1 cellular context compared by ENCODE assay signal in genomic region chr10:22615819-22616499, GRCh38.
A peak's percentile ranks its signal among the peaks of the same experiment; 100 is the strongest.
TF ChIP-seq lines count a peak whose summit lies in the region.

No MANE protein-coding gene starts in this region.

TF ChIP-seq in HepG2, 621 proteins besides CTCF, POLR2A, EP300 and RAD21 (continued from another document and continues in another):
- TF ChIP-seq SMC3 (IDR thresholded peaks at IDR 0.05; ENCODE audit: low read length) (no peak), SALL2 (CRISPR knock-in tag; IDR thresholded peaks at IDR 0.05) (no peak), TEAD2 (CRISPR knock-in tag; IDR thresholded peaks at IDR 0.05) (no peak), ZNF792 (CRISPR knock-in tag; IDR thresholded peaks at IDR 0.05) (no peak), PHB2 (IDR thresholded peaks at IDR 0.05; ENCODE audit: partially characterized antibody) (no peak), NFE2L2 (IDR thresholded peaks at IDR 0.05; ENCODE audit: low read length) (no peak), MTA3 (CRISPR knock-in tag; IDR thresholded peaks at IDR 0.05) (no peak), ZBTB10 (CRISPR knock-in tag; IDR thresholded peaks at IDR 0.05; ENCODE audit: borderline replicate concordance) (peak; percentile 53; the same call in 1 of the 2 replicates), ZFP36L1 (CRISPR knock-in tag; IDR thresholded peaks at IDR 0.05) (no peak), ZNF143 (CRISPR knock-in tag; IDR thresholded peaks at IDR 0.05) (peak; percentile 83), KMT2B (CRISPR knock-in tag; IDR thresholded peaks at IDR 0.05) (no peak), DNMT3B (CRISPR knock-in tag; conservative IDR thresholded peaks at IDR 0.05) (no peak), ZSCAN29 (CRISPR knock-in tag; conservative IDR thresholded peaks at IDR 0.05) (no peak), ISX (CRISPR knock-in tag; conservative IDR thresholded peaks at IDR 0.05) (no peak), ZNF30 (CRISPR knock-in tag; IDR thresholded peaks at IDR 0.05) (no peak), NFATC3 (CRISPR knock-in tag; IDR thresholded peaks at IDR 0.05) (no peak), XRCC5 (optimal IDR thresholded peaks at IDR 0.05; ENCODE audit: low read length) (peak; percentile 17), JDP2 (CRISPR knock-in tag; IDR thresholded peaks at IDR 0.05; ENCODE audit: borderline replicate concordance) (no peak), ZNF484 (CRISPR knock-in tag; IDR thresholded peaks at IDR 0.05; ENCODE audit: borderline replicate concordance, low read depth) (no peak), ZNF337 (CRISPR knock-in tag; IDR thresholded peaks at IDR 0.05; ENCODE audit: borderline replicate concordance, low read depth) (no peak), ZBTB43 (CRISPR knock-in tag; conservative IDR thresholded peaks at IDR 0.05) (no peak), ZNF274 (CRISPR knock-in tag; IDR thresholded peaks at IDR 0.05) (no peak), ZNF501 (CRISPR knock-in tag; IDR thresholded peaks at IDR 0.05) (no peak), ZNF343 (CRISPR knock-in tag; IDR thresholded peaks at IDR 0.05) (0 out of 2 replicates have a peak, but pooled peaks have one; percentile 28), KDM1A (CRISPR knock-in tag; IDR thresholded peaks at IDR 0.05) (peak; percentile 73; the same call in 1 of the 2 replicates), KLF13 (CRISPR knock-in tag; IDR thresholded peaks at IDR 0.05) (no peak), ZNF709 (CRISPR knock-in tag; IDR thresholded peaks at IDR 0.05) (no peak), ZNF282 (IDR thresholded peaks at IDR 0.05; ENCODE audit: partially characterized antibody) (no peak), HES4 (CRISPR knock-in tag; IDR thresholded peaks at IDR 0.05; ENCODE audit: borderline replicate concordance) (no peak), FOXO1 (CRISPR knock-in tag; IDR thresholded peaks at IDR 0.05) (no peak), HMGXB4 (CRISPR knock-in tag; IDR thresholded peaks at IDR 0.05; ENCODE audit: borderline replicate concordance in 1 of 2, low read depth in 1 of 2) (no peak), SP140L (CRISPR knock-in tag; IDR thresholded peaks at IDR 0.05; ENCODE audit: borderline replicate concordance) (no peak), GTF2F1 (IDR thresholded peaks at IDR 0.05; ENCODE audit: low read length) (no peak), XBP1 (CRISPR knock-in tag; IDR thresholded peaks at IDR 0.05) (no peak), FOXJ3 (CRISPR knock-in tag; IDR thresholded peaks at IDR 0.05; ENCODE audit: borderline replicate concordance) (0 out of 2 replicates have a peak, but pooled peaks have one; percentile 34), SP2 (CRISPR knock-in tag; IDR thresholded peaks at IDR 0.05) (no peak), ZNF33A (CRISPR knock-in tag; IDR thresholded peaks at IDR 0.05; ENCODE audit: borderline replicate concordance) (no peak), NFKB2 (CRISPR knock-in tag; IDR thresholded peaks at IDR 0.05; ENCODE audit: borderline replicate concordance) (no peak), GLMP (CRISPR knock-in tag; IDR thresholded peaks at IDR 0.05; ENCODE audit: borderline replicate concordance) (no peak)
- TF ChIP-seq, protein P1, sequence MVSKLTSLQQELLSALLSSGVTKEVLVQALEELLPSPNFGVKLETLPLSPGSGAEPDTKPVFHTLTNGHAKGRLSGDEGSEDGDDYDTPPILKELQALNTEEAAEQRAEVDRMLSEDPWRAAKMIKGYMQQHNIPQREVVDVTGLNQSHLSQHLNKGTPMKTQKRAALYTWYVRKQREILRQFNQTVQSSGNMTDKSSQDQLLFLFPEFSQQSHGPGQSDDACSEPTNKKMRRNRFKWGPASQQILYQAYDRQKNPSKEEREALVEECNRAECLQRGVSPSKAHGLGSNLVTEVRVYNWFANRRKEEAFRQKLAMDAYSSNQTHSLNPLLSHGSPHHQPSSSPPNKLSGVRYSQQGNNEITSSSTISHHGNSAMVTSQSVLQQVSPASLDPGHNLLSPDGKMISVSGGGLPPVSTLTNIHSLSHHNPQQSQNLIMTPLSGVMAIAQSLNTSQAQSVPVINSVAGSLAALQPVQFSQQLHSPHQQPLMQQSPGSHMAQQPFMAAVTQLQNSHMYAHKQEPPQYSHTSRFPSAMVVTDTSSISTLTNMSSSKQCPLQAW (CRISPR knock-in tag; IDR thresholded peaks at IDR 0.05): no peak
- TF ChIP-seq, protein P2, sequence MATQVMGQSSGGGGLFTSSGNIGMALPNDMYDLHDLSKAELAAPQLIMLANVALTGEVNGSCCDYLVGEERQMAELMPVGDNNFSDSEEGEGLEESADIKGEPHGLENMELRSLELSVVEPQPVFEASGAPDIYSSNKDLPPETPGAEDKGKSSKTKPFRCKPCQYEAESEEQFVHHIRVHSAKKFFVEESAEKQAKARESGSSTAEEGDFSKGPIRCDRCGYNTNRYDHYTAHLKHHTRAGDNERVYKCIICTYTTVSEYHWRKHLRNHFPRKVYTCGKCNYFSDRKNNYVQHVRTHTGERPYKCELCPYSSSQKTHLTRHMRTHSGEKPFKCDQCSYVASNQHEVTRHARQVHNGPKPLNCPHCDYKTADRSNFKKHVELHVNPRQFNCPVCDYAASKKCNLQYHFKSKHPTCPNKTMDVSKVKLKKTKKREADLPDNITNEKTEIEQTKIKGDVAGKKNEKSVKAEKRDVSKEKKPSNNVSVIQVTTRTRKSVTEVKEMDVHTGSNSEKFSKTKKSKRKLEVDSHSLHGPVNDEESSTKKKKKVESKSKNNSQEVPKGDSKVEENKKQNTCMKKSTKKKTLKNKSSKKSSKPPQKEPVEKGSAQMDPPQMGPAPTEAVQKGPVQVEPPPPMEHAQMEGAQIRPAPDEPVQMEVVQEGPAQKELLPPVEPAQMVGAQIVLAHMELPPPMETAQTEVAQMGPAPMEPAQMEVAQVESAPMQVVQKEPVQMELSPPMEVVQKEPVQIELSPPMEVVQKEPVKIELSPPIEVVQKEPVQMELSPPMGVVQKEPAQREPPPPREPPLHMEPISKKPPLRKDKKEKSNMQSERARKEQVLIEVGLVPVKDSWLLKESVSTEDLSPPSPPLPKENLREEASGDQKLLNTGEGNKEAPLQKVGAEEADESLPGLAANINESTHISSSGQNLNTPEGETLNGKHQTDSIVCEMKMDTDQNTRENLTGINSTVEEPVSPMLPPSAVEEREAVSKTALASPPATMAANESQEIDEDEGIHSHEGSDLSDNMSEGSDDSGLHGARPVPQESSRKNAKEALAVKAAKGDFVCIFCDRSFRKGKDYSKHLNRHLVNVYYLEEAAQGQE (IDR thresholded peaks at IDR 0.05; ENCODE audit: borderline replicate concordance in 1 of 2, low read depth in 1 of 2, low read length in 2 of 2): peak in 1 of 2 experiments; percentile 28; a peak in 1 of 4 replicates
- TF ChIP-seq, protein P3, sequence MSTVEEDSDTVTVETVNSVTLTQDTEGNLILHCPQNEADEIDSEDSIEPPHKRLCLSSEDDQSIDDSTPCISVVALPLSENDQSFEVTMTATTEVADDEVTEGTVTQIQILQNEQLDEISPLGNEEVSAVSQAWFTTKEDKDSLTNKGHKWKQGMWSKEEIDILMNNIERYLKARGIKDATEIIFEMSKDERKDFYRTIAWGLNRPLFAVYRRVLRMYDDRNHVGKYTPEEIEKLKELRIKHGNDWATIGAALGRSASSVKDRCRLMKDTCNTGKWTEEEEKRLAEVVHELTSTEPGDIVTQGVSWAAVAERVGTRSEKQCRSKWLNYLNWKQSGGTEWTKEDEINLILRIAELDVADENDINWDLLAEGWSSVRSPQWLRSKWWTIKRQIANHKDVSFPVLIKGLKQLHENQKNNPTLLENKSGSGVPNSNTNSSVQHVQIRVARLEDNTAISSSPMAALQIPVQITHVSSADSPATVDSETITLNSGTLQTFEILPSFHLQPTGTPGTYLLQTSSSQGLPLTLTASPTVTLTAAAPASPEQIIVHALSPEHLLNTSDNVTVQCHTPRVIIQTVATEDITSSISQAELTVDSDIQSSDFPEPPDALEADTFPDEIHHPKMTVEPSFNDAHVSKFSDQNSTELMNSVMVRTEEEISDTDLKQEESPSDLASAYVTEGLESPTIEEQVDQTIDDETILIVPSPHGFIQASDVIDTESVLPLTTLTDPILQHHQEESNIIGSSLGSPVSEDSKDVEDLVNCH (CRISPR knock-in tag; IDR thresholded peaks at IDR 0.05): no peak
- TF ChIP-seq, protein P4, sequence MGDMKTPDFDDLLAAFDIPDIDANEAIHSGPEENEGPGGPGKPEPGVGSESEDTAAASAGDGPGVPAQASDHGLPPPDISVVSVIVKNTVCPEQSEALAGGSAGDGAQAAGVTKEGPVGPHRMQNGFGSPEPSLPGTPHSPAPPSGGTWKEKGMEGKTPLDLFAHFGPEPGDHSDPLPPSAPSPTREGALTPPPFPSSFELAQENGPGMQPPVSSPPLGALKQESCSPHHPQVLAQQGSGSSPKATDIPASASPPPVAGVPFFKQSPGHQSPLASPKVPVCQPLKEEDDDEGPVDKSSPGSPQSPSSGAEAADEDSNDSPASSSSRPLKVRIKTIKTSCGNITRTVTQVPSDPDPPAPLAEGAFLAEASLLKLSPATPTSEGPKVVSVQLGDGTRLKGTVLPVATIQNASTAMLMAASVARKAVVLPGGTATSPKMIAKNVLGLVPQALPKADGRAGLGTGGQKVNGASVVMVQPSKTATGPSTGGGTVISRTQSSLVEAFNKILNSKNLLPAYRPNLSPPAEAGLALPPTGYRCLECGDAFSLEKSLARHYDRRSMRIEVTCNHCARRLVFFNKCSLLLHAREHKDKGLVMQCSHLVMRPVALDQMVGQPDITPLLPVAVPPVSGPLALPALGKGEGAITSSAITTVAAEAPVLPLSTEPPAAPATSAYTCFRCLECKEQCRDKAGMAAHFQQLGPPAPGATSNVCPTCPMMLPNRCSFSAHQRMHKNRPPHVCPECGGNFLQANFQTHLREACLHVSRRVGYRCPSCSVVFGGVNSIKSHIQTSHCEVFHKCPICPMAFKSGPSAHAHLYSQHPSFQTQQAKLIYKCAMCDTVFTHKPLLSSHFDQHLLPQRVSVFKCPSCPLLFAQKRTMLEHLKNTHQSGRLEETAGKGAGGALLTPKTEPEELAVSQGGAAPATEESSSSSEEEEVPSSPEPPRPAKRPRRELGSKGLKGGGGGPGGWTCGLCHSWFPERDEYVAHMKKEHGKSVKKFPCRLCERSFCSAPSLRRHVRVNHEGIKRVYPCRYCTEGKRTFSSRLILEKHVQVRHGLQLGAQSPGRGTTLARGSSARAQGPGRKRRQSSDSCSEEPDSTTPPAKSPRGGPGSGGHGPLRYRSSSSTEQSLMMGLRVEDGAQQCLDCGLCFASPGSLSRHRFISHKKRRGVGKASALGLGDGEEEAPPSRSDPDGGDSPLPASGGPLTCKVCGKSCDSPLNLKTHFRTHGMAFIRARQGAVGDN (CRISPR knock-in tag; IDR thresholded peaks at IDR 0.05): peak; percentile 72
- TF ChIP-seq, protein P5, sequence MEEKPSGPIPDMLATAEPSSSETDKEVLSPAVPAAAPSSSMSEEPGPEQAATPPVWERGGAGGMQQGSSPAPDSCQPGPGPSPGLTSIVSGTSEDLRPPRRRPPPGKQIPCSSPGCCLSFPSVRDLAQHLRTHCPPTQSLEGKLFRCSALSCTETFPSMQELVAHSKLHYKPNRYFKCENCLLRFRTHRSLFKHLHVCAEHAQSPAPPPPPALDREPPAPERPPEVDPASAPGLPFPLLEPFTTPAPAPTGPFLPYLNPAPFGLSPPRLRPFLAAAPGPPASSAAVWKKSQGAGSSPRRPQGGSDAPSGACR (CRISPR knock-in tag; IDR thresholded peaks at IDR 0.05): no peak
- TF ChIP-seq, protein P6, sequence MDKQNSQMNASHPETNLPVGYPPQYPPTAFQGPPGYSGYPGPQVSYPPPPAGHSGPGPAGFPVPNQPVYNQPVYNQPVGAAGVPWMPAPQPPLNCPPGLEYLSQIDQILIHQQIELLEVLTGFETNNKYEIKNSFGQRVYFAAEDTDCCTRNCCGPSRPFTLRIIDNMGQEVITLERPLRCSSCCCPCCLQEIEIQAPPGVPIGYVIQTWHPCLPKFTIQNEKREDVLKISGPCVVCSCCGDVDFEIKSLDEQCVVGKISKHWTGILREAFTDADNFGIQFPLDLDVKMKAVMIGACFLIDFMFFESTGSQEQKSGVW (CRISPR knock-in tag; IDR thresholded peaks at IDR 0.05; ENCODE audit: borderline replicate concordance): no peak
